12 cellular contexts compared by ENCODE assay signal in genomic region chr15:100113351-100114075, GRCh38.
A peak's percentile ranks its signal among the peaks of the same experiment; 100 is the strongest.
DNase-seq lines count a peak whose midpoint lies in the region; ATAC-seq and TF ChIP-seq lines count a peak whose summit lies in the region.
"Had no signal": no experiment of that assay in that cellular context is flagged by ENCODE, and none has a peak within 500 bp of the region (broad histone marks: within the 10 kb centered on the region; RNA-seq: fewer than 3 reads in every experiment).

No MANE protein-coding gene starts in this region.

- intact Hi-C loops in adrenal gland (cut with DNase I), result loop anchor here (10.0 kb wide), 2 partner anchors 139 to 149 kb away; no protein-coding TSS in a partner anchor
- intact Hi-C loops in head of caudate nucleus (cut with DNase I), result no loop called here
- intact Hi-C loops in tibial artery (cut with DNase I; ENCODE audit: low total_unique reads), result loop anchor here (10.0 kb wide), 1 partner anchor 231 kb away; the partner anchor contains the start of gene ADAMTS17

- no peak for TF ChIP-seq POLR2A in adrenal gland (IDR thresholded peaks at IDR 0.05)

- H3K36me3 Mint-ChIP-seq in neural progenitor cell (peaks cover 1% of the 10 kb centered on the region), osteocyte (ENCODE audit: unreplicated experiment) (no peaks in the 10 kb centered on the region), GM23338 (ENCODE audit: low read depth) (no peaks in the 10 kb centered on the region)

- H3K27me3 Mint-ChIP-seq in neural progenitor cell (ENCODE audit: insufficient read depth, low read depth) (peaks cover under 1% of the 10 kb centered on the region), osteocyte (ENCODE audit: unreplicated experiment) (no peaks in the 10 kb centered on the region), GM23338 (ENCODE audit: insufficient read depth, low read depth, poor library complexity) (peaks cover 3% of the 10 kb centered on the region)
- H3K27me3 Mint-ChIP-seq: activated naive CD4-positive, alpha-beta T cell treated with anti-CD3 and anti-CD28 coated beads, Interleukin-2, amount 50 U/mL, for 24 hours; T-cell had no signal

- H3K27me3 ChIP-seq in adrenal gland, result no peaks in the 10 kb centered on the region
- no peaks in the 10 kb centered on the region for H3K27me3 ChIP-seq in neural progenitor cell
- no peaks in the 10 kb centered on the region for H3K27me3 ChIP-seq in tibial artery
- no peaks in the 10 kb centered on the region for H3K27me3 ChIP-seq in GM23338 (ENCODE audit: insufficient read depth)

- no peak overlapping the region for H3K4me3 ChIP-seq in adrenal gland
- H3K4me3 ChIP-seq in neural progenitor cell, result no peak overlapping the region
- peak overlapping the region; percentile 32 to 43 for H3K4me3 ChIP-seq in tibial artery
- H3K4me3 ChIP-seq in GM23338, result no peak overlapping the region

- H3F3A ChIP-seq in neural progenitor cell (ENCODE audit: low read depth), result no peaks in the 10 kb centered on the region
- no peaks in the 10 kb centered on the region for H3F3A ChIP-seq in GM23338 (replicated peaks; ENCODE audit: low read depth)

- no peak for ATAC-seq in GM21528 (IDR thresholded peaks at IDR 0.05; ENCODE audit: low FRiP score, unreplicated experiment)
- no peak for ATAC-seq in GM23338
- ATAC-seq: T-cell had no signal

- peaks cover 14 to 40% of the 10 kb centered on the region in 2 donors for H3K4me1 ChIP-seq in adrenal gland (replicated peaks in 1 of 2)
- peaks cover 16% of the 10 kb centered on the region for H3K4me1 ChIP-seq in neural progenitor cell
- peaks cover 0 to 56% (median 47%) of the 10 kb centered on the region in 4 donors for H3K4me1 ChIP-seq in tibial artery
- H3K4me1 ChIP-seq in GM23338 (ENCODE audit: insufficient read depth), result 0 out of 2 replicates have a peak, but pooled peaks cover 7% of the 10 kb centered on the region

- no peaks in the 10 kb centered on the region for H3K36me3 ChIP-seq in adrenal gland (replicated peaks in 1 of 2)
- no peaks in the 10 kb centered on the region for H3K36me3 ChIP-seq in neural progenitor cell
- no peaks in the 10 kb centered on the region for H3K36me3 ChIP-seq in tibial artery
- no peaks in the 10 kb centered on the region for H3K36me3 ChIP-seq in GM23338 (ENCODE audit: insufficient read depth)

- 76 to 92% (median 81%) methylated on average over 9 to 16 of the region's 16 CpGs for WGBS in adrenal gland, 4 donors

- H3K27ac ChIP-seq in adrenal gland (peak overlapping the region in 4 of 5 donors; percentile 32 to 90 (median 62)), neural progenitor cell (no peak overlapping the region), tibial artery (peak overlapping the region; percentile 83 to 84), GM23338 (ENCODE audit: low read depth) (no peak overlapping the region)

- peak overlapping the region; percentile 53 for H3K4me2 ChIP-seq in neural progenitor cell
- H3K4me2 ChIP-seq in GM23338, result no peak overlapping the region

- H2AFZ ChIP-seq in neural progenitor cell (replicated peaks) (no peak overlapping the region), GM23338 (no peak overlapping the region)

- no peaks in the 10 kb centered on the region for H3K79me2 ChIP-seq in neural progenitor cell (ENCODE audit: low read depth)
- H3K79me2 ChIP-seq in GM23338 (replicated peaks; ENCODE audit: insufficient read depth), result no peaks in the 10 kb centered on the region

- H3K4me3 Mint-ChIP-seq in neural progenitor cell (no peak overlapping the region), osteocyte (ENCODE audit: unreplicated experiment) (no peak overlapping the region), GM23338 (no peak overlapping the region)
- H3K4me3 Mint-ChIP-seq: activated naive CD4-positive, alpha-beta T cell treated with anti-CD3 and anti-CD28 coated beads, Interleukin-2, amount 50 U/mL, for 24 hours had no signal

- H4K20me1 ChIP-seq in neural progenitor cell (ENCODE audit: low read depth) (no peaks in the 10 kb centered on the region), GM23338 (replicated peaks; ENCODE audit: insufficient read depth) (no peaks in the 10 kb centered on the region)

- TF ChIP-seq CTCF in adrenal gland (IDR thresholded peaks at IDR 0.05), result no peak
- TF ChIP-seq CTCF in neural progenitor cell (IDR thresholded peaks at IDR 0.05), result no peak
- no peak for TF ChIP-seq CTCF in tibial artery (IDR thresholded peaks at IDR 0.05)
- no peak for TF ChIP-seq CTCF in osteocyte (IDR thresholded peaks at IDR 0.05)
- no peak for TF ChIP-seq CTCF in GM23338 (conservative IDR thresholded peaks at IDR 0.05; ENCODE audit: low read depth in 2 of 2)

- H3K9me2 ChIP-seq in GM23338 (ENCODE audit: insufficient read depth), result no peaks in the 10 kb centered on the region

- H3K4me1 Mint-ChIP-seq in neural progenitor cell (peaks cover 16% of the 10 kb centered on the region), osteocyte (ENCODE audit: unreplicated experiment) (peaks cover 48% of the 10 kb centered on the region), GM23338 (peaks cover 10% of the 10 kb centered on the region)

- no peaks in the 10 kb centered on the region for H3K9me3 ChIP-seq in adrenal gland (replicated peaks in 1 of 3)
- H3K9me3 ChIP-seq in neural progenitor cell (ENCODE audit: low read depth), result no peaks in the 10 kb centered on the region
- no peaks in the 10 kb centered on the region for H3K9me3 ChIP-seq in tibial artery

- no peak overlapping the region for H3K9ac ChIP-seq in neural progenitor cell

- H3K27ac Mint-ChIP-seq in neural progenitor cell, result no peak overlapping the region
- no peak overlapping the region for H3K27ac Mint-ChIP-seq in osteocyte (ENCODE audit: unreplicated experiment)
- no peak overlapping the region for H3K27ac Mint-ChIP-seq in GM23338

- DNase-seq in adrenal gland (peak in 2 of 7 donors; percentile 24 to 53), head of caudate nucleus (peak in 35 of 42 donors; percentile 14 to 78 (median 41)), neural progenitor cell (ENCODE audit: low spot score) (no peak), tibial artery (peak; percentile 10 to 79), osteocyte (ENCODE audit: extremely low spot score, unreplicated experiment) (no peak), CD1c-positive myeloid dendritic cell (ENCODE audit: extremely low spot score) (no peak), GM23338 (ENCODE audit: low spot score) (no peak)
- DNase-seq: effector CD8-positive, alpha-beta T cell; NCI-H187 treated with DMSO at 0.1 percent for 48 hours; T-cell had no signal

- H3K9me3 Mint-ChIP-seq in neural progenitor cell, result peaks cover 2% of the 10 kb centered on the region
- H3K9me3 Mint-ChIP-seq in osteocyte (ENCODE audit: unreplicated experiment), result no peaks in the 10 kb centered on the region
- no peaks in the 10 kb centered on the region; the same call in 2 of the 3 replicates for H3K9me3 Mint-ChIP-seq in GM23338
- H3K9me3 Mint-ChIP-seq: activated naive CD4-positive, alpha-beta T cell treated with anti-CD3 and anti-CD28 coated beads, Interleukin-2, amount 50 U/mL, for 24 hours; T-cell had no signal

TF ChIP-seq in GM23338, 12 proteins besides CTCF, POLR2A, EP300 and RAD21 (continues in another document):
- TF ChIP-seq, protein P1, sequence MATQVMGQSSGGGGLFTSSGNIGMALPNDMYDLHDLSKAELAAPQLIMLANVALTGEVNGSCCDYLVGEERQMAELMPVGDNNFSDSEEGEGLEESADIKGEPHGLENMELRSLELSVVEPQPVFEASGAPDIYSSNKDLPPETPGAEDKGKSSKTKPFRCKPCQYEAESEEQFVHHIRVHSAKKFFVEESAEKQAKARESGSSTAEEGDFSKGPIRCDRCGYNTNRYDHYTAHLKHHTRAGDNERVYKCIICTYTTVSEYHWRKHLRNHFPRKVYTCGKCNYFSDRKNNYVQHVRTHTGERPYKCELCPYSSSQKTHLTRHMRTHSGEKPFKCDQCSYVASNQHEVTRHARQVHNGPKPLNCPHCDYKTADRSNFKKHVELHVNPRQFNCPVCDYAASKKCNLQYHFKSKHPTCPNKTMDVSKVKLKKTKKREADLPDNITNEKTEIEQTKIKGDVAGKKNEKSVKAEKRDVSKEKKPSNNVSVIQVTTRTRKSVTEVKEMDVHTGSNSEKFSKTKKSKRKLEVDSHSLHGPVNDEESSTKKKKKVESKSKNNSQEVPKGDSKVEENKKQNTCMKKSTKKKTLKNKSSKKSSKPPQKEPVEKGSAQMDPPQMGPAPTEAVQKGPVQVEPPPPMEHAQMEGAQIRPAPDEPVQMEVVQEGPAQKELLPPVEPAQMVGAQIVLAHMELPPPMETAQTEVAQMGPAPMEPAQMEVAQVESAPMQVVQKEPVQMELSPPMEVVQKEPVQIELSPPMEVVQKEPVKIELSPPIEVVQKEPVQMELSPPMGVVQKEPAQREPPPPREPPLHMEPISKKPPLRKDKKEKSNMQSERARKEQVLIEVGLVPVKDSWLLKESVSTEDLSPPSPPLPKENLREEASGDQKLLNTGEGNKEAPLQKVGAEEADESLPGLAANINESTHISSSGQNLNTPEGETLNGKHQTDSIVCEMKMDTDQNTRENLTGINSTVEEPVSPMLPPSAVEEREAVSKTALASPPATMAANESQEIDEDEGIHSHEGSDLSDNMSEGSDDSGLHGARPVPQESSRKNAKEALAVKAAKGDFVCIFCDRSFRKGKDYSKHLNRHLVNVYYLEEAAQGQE (IDR thresholded peaks at IDR 0.05; ENCODE audit: unreplicated experiment), result no peak
- no peak for TF ChIP-seq ZNF331 (CRISPR knock-in tag; IDR thresholded peaks at IDR 0.05; ENCODE audit: low read depth)
- no peak for TF ChIP-seq CREB1 (CRISPR knock-in tag; IDR thresholded peaks at IDR 0.05; ENCODE audit: low read depth)

Comparison
In these comparisons a context has a peak if more than half of its experiments do, and no peak if none do; other contexts are left out.
1. DNase-seq: peak in head of caudate nucleus (35 of 42) and tibial artery (2 of 2); none in neural progenitor cell (single experiment), osteocyte (single experiment), CD1c-positive myeloid dendritic cell (single experiment) and GM23338 (single experiment).
2. H3K27ac ChIP-seq: peak in adrenal gland (4 of 5) and tibial artery (2 of 2); none in neural progenitor cell (single experiment) and GM23338 (single experiment).
3. H3K4me3 ChIP-seq: peak in tibial artery (2 of 2); none in adrenal gland (0 of 4), neural progenitor cell (single experiment) and GM23338 (single experiment).